In genomic region chr21:33019885-33020557, GRCh38 we compare ENCODE assay signal across 13 cellular contexts. TPM values are rescaled to one million over a fixed set of nuclear protein-coding genes. Genes with fewer than 3 reads are reported as not detected.
A peak's percentile ranks its signal among the peaks of the same experiment; 100 is the strongest.
DNase-seq lines count a peak whose midpoint lies in the region; ATAC-seq and TF ChIP-seq lines count a peak whose summit lies in the region.
"Had no signal": no experiment of that assay in that cellular context is flagged by ENCODE, and none has a peak within 500 bp of the region (broad histone marks: within the 10 kb centered on the region; RNA-seq: fewer than 3 reads in every experiment).

No MANE protein-coding gene starts in this region.

- BruUV-seq in A673 (replicated peaks; lab: Mats Ljungman, UMichigan): no TSS peak

- H2AK5ac ChIP-seq in H9 (ENCODE audit: insufficient read length, low read length): no peak overlapping the region

- H2BK120ac ChIP-seq in H9 (ENCODE audit: low read depth, low read length, poor library complexity, severe bottlenecking): no peak overlapping the region

- H3K9me3 Mint-ChIP-seq in H9: peaks cover 2 to 5% of the 10 kb centered on the region in 2 experiments; a peak in 3 of 5 replicates
- no peaks in the 10 kb centered on the region for H3K9me3 Mint-ChIP-seq in nephron progenitor cell

- no peak overlapping the region for H3K4ac ChIP-seq in H9 (ENCODE audit: low read depth, low read length)

- no peaks in the 10 kb centered on the region for H3K4me1 ChIP-seq in H9 (ENCODE audit: insufficient read depth, low read length)
- H3K4me1 ChIP-seq in ectodermal cell (ENCODE audit: control insufficient read depth, insufficient read depth, low read length): peaks cover 30% of the 10 kb centered on the region
- H3K4me1 ChIP-seq in A673 (ENCODE audit: insufficient read depth, low read length, poor library complexity, severe bottlenecking): no peaks in the 10 kb centered on the region

- no peak overlapping the region for H3K14ac ChIP-seq in H9 (ENCODE audit: insufficient read depth, low read length)

- H4K5ac ChIP-seq in H9 (ENCODE audit: insufficient read length, low read depth, low read length): no peak overlapping the region

- H3K4me1 Mint-ChIP-seq in H9 (peaks cover 21 to 43% of the 10 kb centered on the region in 2 experiments), nephron progenitor cell (peaks cover 19% of the 10 kb centered on the region)

- peak overlapping the region; percentile 47 for H3K4me2 ChIP-seq in H9 (ENCODE audit: insufficient read depth, insufficient read length, low read length)

- no peak overlapping the region for H4K8ac ChIP-seq in H9 (replicated peaks; ENCODE audit: insufficient read length, low read depth, low read length)

- H2BK5ac ChIP-seq in H9 (ENCODE audit: insufficient read length, low read length): no peak overlapping the region

- H3K56ac ChIP-seq in H9 (ENCODE audit: insufficient read length, low read depth, low read length): no peak overlapping the region

- H3K27me3 Mint-ChIP-seq in H9 (ENCODE audit: low read depth) (peaks cover 100% of the 10 kb centered on the region), nephron progenitor cell (ENCODE audit: low read depth, poor library complexity) (peaks cover 98% of the 10 kb centered on the region)

- TF ChIP-seq CTCF in H9 (conservative IDR thresholded peaks at IDR 0.05) (no peak; the same call in 2 of the 3 replicates), nephron progenitor cell (IDR thresholded peaks at IDR 0.05) (no peak), A673 (conservative IDR thresholded peaks at IDR 0.05; ENCODE audit: low read depth, low read length) (no peak)

- H3K4me3 ChIP-seq in ectodermal cell (ENCODE audit: insufficient read depth, low read depth, low read length) (peak overlapping the region; percentile 37), A673 (ENCODE audit: low read depth, low read length, poor library complexity, severe bottlenecking) (no peak overlapping the region)
- H3K4me3 ChIP-seq: GM12878, GM23248 had no signal

- H3K36me3 ChIP-seq in ectodermal cell (ENCODE audit: control insufficient read depth, insufficient read depth, low read length): no peaks in the 10 kb centered on the region
- H3K36me3 ChIP-seq in A673 (ENCODE audit: insufficient read depth, low read length, poor library complexity, severe bottlenecking): no peaks in the 10 kb centered on the region
- H3K36me3 ChIP-seq: heart left ventricle had no signal

- WGBS in H9 (ENCODE audit: extremely low coverage, insufficient read length, low lambda C conversion rate): no CpG with 5 or more reads among the region's 55 CpGs
- WGBS in ectodermal cell, 2 experiments: 2% methylated on average over 55 of the region's 55 CpGs

- H3K79me1 ChIP-seq in H9 (ENCODE audit: insufficient read depth, low read depth, low read length, poor library complexity, severe bottlenecking): no peaks in the 10 kb centered on the region

- H3K27me3 ChIP-seq in H9 (ENCODE audit: insufficient read depth, low read length) (peaks cover 68% of the 10 kb centered on the region), ectodermal cell (ENCODE audit: control insufficient read depth, insufficient read depth, low read length, poor library complexity, severe bottlenecking) (peaks cover 100% of the 10 kb centered on the region), A673 (replicated peaks; ENCODE audit: insufficient read depth, low read depth, low read length, poor library complexity) (peaks cover 99% of the 10 kb centered on the region)

- CTCF ChIA-PET in A673 (lab: Charles Lee): interaction anchor here (0.6 kb wide), 1 partner anchor 342 kb away, joined by 10 read pairs; no protein-coding TSS in a partner anchor

- peaks cover 13% of the 10 kb centered on the region for H3K23me2 ChIP-seq in H9 (ENCODE audit: insufficient read length, low read depth, low read length, poor library complexity, severe bottlenecking)

- H3K27ac Mint-ChIP-seq in H9: no peak overlapping the region
- no peak overlapping the region for H3K27ac Mint-ChIP-seq in nephron progenitor cell

- H3K9me3 ChIP-seq in H9 (ENCODE audit: control insufficient read depth, low read depth, low read length): no peaks in the 10 kb centered on the region
- no peaks in the 10 kb centered on the region for H3K9me3 ChIP-seq in ectodermal cell (ENCODE audit: control insufficient read depth, low read length)
- H3K9me3 ChIP-seq in A673 (ENCODE audit: low read depth, low read length, poor library complexity, severe bottlenecking): no peaks in the 10 kb centered on the region
- H3K9me3 ChIP-seq: heart left ventricle had no signal

- H2AFZ ChIP-seq in H9 (ENCODE audit: low read length): no peak overlapping the region
- H2AFZ ChIP-seq: GM23248 had no signal

- no peaks in the 10 kb centered on the region for H3K79me2 ChIP-seq in H9 (ENCODE audit: insufficient read depth, low read length)

- POLR2A ChIA-PET in A673 (lab: Charles Lee; ENCODE audit: low non-redundant PET): no interaction called here

- intact Hi-C loops in A673 (cut with micrococcal nuclease; ENCODE audit: unreplicated experiment): no loop called here

- H4K20me1 ChIP-seq in H9 (ENCODE audit: control insufficient read depth, insufficient read depth, insufficient read length): no peaks in the 10 kb centered on the region

- no peak overlapping the region for H2BK15ac ChIP-seq in H9 (ENCODE audit: low read depth, low read length)

- H3T11ph ChIP-seq in H9 (ENCODE audit: low read length): no peak overlapping the region

- H3K18ac ChIP-seq in H9 (ENCODE audit: insufficient read length, low read depth, low read length): no peak overlapping the region

- H4K91ac ChIP-seq in H9 (ENCODE audit: insufficient read length, low read depth, low read length): no peak overlapping the region

- no peak overlapping the region for H2BK20ac ChIP-seq in H9 (ENCODE audit: low read depth, low read length, poor library complexity, severe bottlenecking)

- ATAC-seq in GM21723 (IDR thresholded peaks at IDR 0.05; ENCODE audit: unreplicated experiment): no peak
- ATAC-seq: GM12878 had no signal

- H3K4me3 Mint-ChIP-seq in H9: peak overlapping the region; percentile 49 to 75
- H3K4me3 Mint-ChIP-seq in nephron progenitor cell: peak overlapping the region; percentile 74

- H2BK12ac ChIP-seq in H9 (ENCODE audit: insufficient read length, low read depth, low read length): no peak overlapping the region

- H3K23ac ChIP-seq in H9 (ENCODE audit: insufficient read length, low read depth, low read length): no peak overlapping the region

- DNase-seq in COLO668 (lab: John Stamatoyannopoulos, UW; ENCODE audit: unreplicated experiment) (peak; percentile 50), H9 (peak; percentile 51), nephron progenitor cell (peak; percentile 57), NCI-H345 treated with DMSO at 0.1 percent for 48 hours (lab: John Stamatoyannopoulos, UW; ENCODE audit: unreplicated experiment) (no peak), Ammon's horn (ENCODE audit: low spot score) (no peak), A673 (ENCODE audit: low spot score) (no peak)
- DNase-seq: GM23248, heart left ventricle, NCI-H446 treated with DMSO at 0.1 percent for 48 hours had no signal

- H3K27ac ChIP-seq in H9 (ENCODE audit: insufficient read length, low read depth, low read length) (no peak overlapping the region), ectodermal cell (ENCODE audit: insufficient read depth, low read depth, low read length, poor library complexity, severe bottlenecking) (no peak overlapping the region), A673 (ENCODE audit: low read depth, low read length, poor library complexity, severe bottlenecking) (no peak overlapping the region)
- H3K27ac ChIP-seq: GM23248, heart left ventricle had no signal

- H3K36me3 Mint-ChIP-seq in H9 (ENCODE audit: insufficient read depth in 1 of 3, low read depth in 3 of 3) (no peaks in the 10 kb centered on the region; a peak in 2 of 7 replicates), nephron progenitor cell (ENCODE audit: low read depth) (no peaks in the 10 kb centered on the region)

- H3K9ac ChIP-seq in H9 (ENCODE audit: extremely low read depth, insufficient read length, low read length): no peak overlapping the region
- H3K9ac ChIP-seq: GM23248 had no signal

RNA-seq across cellular contexts. Expression of gene OLIG2, which starts 5.7 kb away (rescaled TPM):
- total RNA-seq in H9 (2021): 1.4 and 2.0 TPM in 2 replicates
- not detected for polyA plus RNA-seq in ectodermal cell (2013, experiment 1 of 4)
- polyA plus RNA-seq in ectodermal cell (2013, experiment 2 of 4): not detected
- not detected for polyA plus RNA-seq in ectodermal cell (2013, experiment 3 of 4)
- polyA plus RNA-seq in ectodermal cell (2013, experiment 4 of 4): 0.20 TPM
- total RNA-seq in A673 (2021): not detected in 2 replicates
- total RNA-seq: GM12878, GM23248, heart left ventricle, pulmonary artery endothelial cell had no signal
- polyA plus RNA-seq: GM12878, GM23248, heart left ventricle had no signal

RNA-seq across cellular contexts. Expression of gene OLIG1, which starts 49.9 kb away (rescaled TPM):
- total RNA-seq in H9 (2021): 0.31 and 0.33 TPM in 2 replicates
- not detected for polyA plus RNA-seq in ectodermal cell (2013, experiment 1 of 4)
- polyA plus RNA-seq in ectodermal cell (2013, experiment 2 of 4): not detected
- polyA plus RNA-seq in ectodermal cell (2013, experiment 3 of 4): 0.11 TPM
- polyA plus RNA-seq in ectodermal cell (2013, experiment 4 of 4): not detected
- not detected in 2 replicates for total RNA-seq in A673 (2021)
- total RNA-seq: GM12878, GM23248, pulmonary artery endothelial cell had no signal
- polyA plus RNA-seq: GM12878, GM23248 had no signal

Comparison
In these comparisons a context has a peak if more than half of its experiments do, and no peak if none do; other contexts are left out.
1. DNase-seq: peak in COLO668 (single experiment), H9 (single experiment) and nephron progenitor cell (single experiment); none in NCI-H345 treated with DMSO at 0.1 percent for 48 hours (single experiment), Ammon's horn (single experiment) and A673 (single experiment).